ENCODE assay signal across 22 cellular contexts in the genomic region with DNA sequence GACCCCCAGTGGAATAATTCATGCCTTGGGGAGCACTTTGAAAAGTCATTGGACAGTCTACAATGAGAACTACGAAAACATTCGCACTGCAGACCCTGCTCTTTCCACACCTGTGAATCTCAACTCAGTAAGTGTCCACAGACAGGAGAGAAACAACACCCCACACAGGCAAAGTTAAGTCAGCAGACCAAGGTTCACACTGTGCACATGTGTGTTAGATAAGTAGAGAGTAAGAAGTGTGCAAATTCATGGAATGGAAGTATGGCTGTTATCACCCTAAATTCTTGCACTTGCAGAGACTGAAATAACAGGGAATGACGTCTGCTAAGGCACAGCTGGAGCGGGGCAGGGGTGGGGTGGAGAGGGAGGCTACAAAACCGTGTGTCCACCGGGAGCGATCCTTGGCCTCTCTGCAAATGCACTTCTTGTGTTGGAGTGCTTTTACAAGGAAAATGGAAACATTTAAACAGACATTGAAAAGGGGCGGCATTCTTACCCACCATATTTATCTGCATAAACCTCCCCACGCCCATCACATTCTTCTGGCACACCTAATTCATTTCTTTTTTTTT. TPM values are rescaled to one million over a fixed set of nuclear protein-coding genes. Genes with fewer than 3 reads are reported as not detected.
DNase-seq lines count a peak whose midpoint lies in the region; ATAC-seq, FAIRE-seq and TF ChIP-seq lines count a peak whose summit lies in the region.
"Had no signal": no experiment of that assay in that cellular context is flagged by ENCODE, and none has a peak within 500 bp of the region (broad histone marks: within the 10 kb centered on the region; RNA-seq: fewer than 3 reads in every experiment).

No MANE protein-coding gene starts in this region.

- POLR2A ChIA-PET in A549 (lab: Yijun Ruan, JAX): interaction anchor here (0.6 kb wide), 1 partner anchor 73 kb away, joined by 5 read pairs; no protein-coding TSS in a partner anchor
- POLR2A ChIA-PET in CD4-positive, alpha-beta memory T cell (lab: Charles Lee; ENCODE audit: partially characterized antibody): no interaction called here

- no peak for ATAC-seq in A549
- ATAC-seq in activated CD8-positive, alpha-beta memory T cell treated with anti-CD3 and anti-CD28 coated beads, Interleukin-2, amount 10 ng/mL, durations not matched to agents 7 days and 5 days: no peak

- H3K27ac Mint-ChIP-seq in activated CD8-positive, alpha-beta memory T cell treated with anti-CD3 and anti-CD28 coated beads, Interleukin-2, amount 10 ng/mL, durations not matched to agents 7 days and 5 days: no peak overlapping the region
- H3K27ac Mint-ChIP-seq in CD4-positive, alpha-beta memory T cell: no peak overlapping the region
- H3K27ac Mint-ChIP-seq: immature natural killer cell, nephron progenitor cell had no signal

- 83% methylated on average over 9 of the region's 9 CpGs for WGBS in A549 (ENCODE audit: missing lambda C conversion rate)
- WGBS in hepatocyte (ENCODE audit: low lambda C conversion rate, missing lambda C conversion rate): 57% methylated on average over 9 of the region's 9 CpGs
- 28 to 58% (median 47%) methylated on average over 9 of the region's 9 CpGs for WGBS in small intestine, 3 donors

- no peak overlapping the region for H2AFZ ChIP-seq in hepatocyte

- no peaks in the 10 kb centered on the region for H3K27me3 ChIP-seq in hepatocyte
- H3K27me3 ChIP-seq in small intestine (ENCODE audit: control insufficient read depth in 2 of 2, insufficient read depth in 2 of 2, low read length in 2 of 2): no peaks in the 10 kb centered on the region
- H3K27me3 ChIP-seq in CD4-positive, alpha-beta memory T cell (ENCODE audit: insufficient read depth, low read length): no peaks in the 10 kb centered on the region

- no peaks in the 10 kb centered on the region for H3K36me3 ChIP-seq in hepatocyte (replicated peaks; ENCODE audit: insufficient read depth, low read depth)
- no peaks in the 10 kb centered on the region for H3K36me3 ChIP-seq in small intestine (ENCODE audit: control insufficient read depth in 2 of 2, insufficient read depth in 2 of 2, low read length in 2 of 2)
- H3K36me3 ChIP-seq in CD4-positive, alpha-beta memory T cell (ENCODE audit: insufficient read depth, low read length): no peaks in the 10 kb centered on the region

- H3K4me1 ChIP-seq in A549 (peaks cover 89% of the 10 kb centered on the region), hepatocyte (ENCODE audit: insufficient read depth) (peaks cover 42% of the 10 kb centered on the region), small intestine (ENCODE audit: control insufficient read depth in 2 of 2, insufficient read depth in 1 of 2, low read depth in 1 of 2, low read length in 1 of 2) (peaks cover 2 to 9% of the 10 kb centered on the region in 2 donors)
- H3K4me1 ChIP-seq in CD4-positive, alpha-beta memory T cell (ENCODE audit: insufficient read depth, low read length): no peaks in the 10 kb centered on the region

- TF ChIP-seq RAD21 in A549 (conservative IDR thresholded peaks at IDR 0.05 in 1 of 2, IDR thresholded peaks at IDR 0.05 in 1 of 2): no peak

- no peak for TF ChIP-seq POLR2A in A549 (IDR thresholded peaks at IDR 0.05; ENCODE audit: low read length)

- H3K27me3 Mint-ChIP-seq in activated CD8-positive, alpha-beta memory T cell treated with anti-CD3 and anti-CD28 coated beads, Interleukin-2, amount 10 ng/mL, durations not matched to agents 7 days and 5 days: no peaks in the 10 kb centered on the region
- H3K27me3 Mint-ChIP-seq in CD4-positive, alpha-beta memory T cell: no peaks in the 10 kb centered on the region
- H3K27me3 Mint-ChIP-seq: CD4-positive, CD25-positive, alpha-beta regulatory T cell; memory B cell had no signal

- peaks cover 98% of the 10 kb centered on the region for H3K79me2 ChIP-seq in hepatocyte

- DNase-seq in A549 (ENCODE audit: low read depth in 1 of 2, low spot score in 1 of 2) (no peak), astrocyte of the hippocampus (ENCODE audit: low read depth, low spot score) (peak; percentile 49), hepatocyte (ENCODE audit: low spot score) (peak; percentile 55), small intestine (peak; percentile 78), globus pallidus (ENCODE audit: low spot score) (no peak), NCI-H1092 (lab: John Stamatoyannopoulos, UW) (no peak)
- DNase-seq in activated CD8-positive, alpha-beta memory T cell treated with anti-CD3 and anti-CD28 coated beads, Interleukin-2, amount 10 ng/mL, durations not matched to agents 7 days and 5 days: no peak
- DNase-seq in CD4-positive, alpha-beta memory T cell: no peak
- DNase-seq: 8988T; activated CD4-positive, alpha-beta T cell treated with anti-CD3 and anti-CD28 coated beads for 4 hours; activated CD8-positive, alpha-beta memory T cell treated with anti-CD3 and anti-CD28 coated beads, Interleukin-2, amount 50 U/mL, for 4 hours; CD4-positive, CD25-positive, alpha-beta regulatory T cell; DMS53; glutamatergic neuron; immature natural killer cell; KBM-7; NCI-H2081; NCI-H524 treated with DMSO at 0.1 percent for 48 hours; nephron progenitor cell; stimulated activated CD4-positive, alpha-beta T cell treated with anti-CD3 and anti-CD28 coated beads, Interleukin-2, amount 100 ng/mL, for 24 hours had no signal

- H3K4me3 ChIP-seq in A549 (no peak overlapping the region), hepatocyte (no peak overlapping the region), small intestine (ENCODE audit: low read depth in 1 of 2, low read length in 2 of 2) (no peak overlapping the region)
- H3K4me3 ChIP-seq in CD4-positive, alpha-beta memory T cell (ENCODE audit: low read length in 2 of 2): no peak overlapping the region
- H3K4me3 ChIP-seq: SK-N-MC had no signal

- peaks cover 3% of the 10 kb centered on the region for H4K20me1 ChIP-seq in hepatocyte (ENCODE audit: insufficient read depth, poor library complexity, severe bottlenecking)

- H3K27ac ChIP-seq in A549 (peak overlapping the region; percentile 2 to 70; a peak in 4 of 6 replicates), hepatocyte (peak overlapping the region; percentile 27), small intestine (ENCODE audit: low read depth in 1 of 2, low read length in 1 of 2) (peak overlapping the region in 1 of 2 donors; percentile 47)
- no peak overlapping the region for H3K27ac ChIP-seq in CD4-positive, alpha-beta memory T cell (ENCODE audit: low read depth, low read length)
- H3K27ac ChIP-seq: SK-N-MC had no signal

- peaks cover 5% of the 10 kb centered on the region for H3K9me3 Mint-ChIP-seq in activated CD8-positive, alpha-beta memory T cell treated with anti-CD3 and anti-CD28 coated beads, Interleukin-2, amount 10 ng/mL, durations not matched to agents 7 days and 5 days (ENCODE audit: low read depth)
- peaks cover 0 to 7% (median 0%) of the 10 kb centered on the region in 8 donors for H3K9me3 Mint-ChIP-seq in CD4-positive, alpha-beta memory T cell
- H3K9me3 Mint-ChIP-seq: memory B cell had no signal

- no peak for TF ChIP-seq CTCF in A549 (IDR thresholded peaks at IDR 0.05)
- TF ChIP-seq CTCF in hepatocyte (IDR thresholded peaks at IDR 0.05; ENCODE audit: poor library complexity): no peak

- H3K4me3 Mint-ChIP-seq in activated CD8-positive, alpha-beta memory T cell treated with anti-CD3 and anti-CD28 coated beads, Interleukin-2, amount 10 ng/mL, durations not matched to agents 7 days and 5 days: no peak overlapping the region
- no peak overlapping the region for H3K4me3 Mint-ChIP-seq in CD4-positive, alpha-beta memory T cell
- H3K4me3 Mint-ChIP-seq: CD4-positive, CD25-positive, alpha-beta regulatory T cell; immature natural killer cell; memory B cell; nephron progenitor cell had no signal

- H3K4me1 Mint-ChIP-seq in activated CD8-positive, alpha-beta memory T cell treated with anti-CD3 and anti-CD28 coated beads, Interleukin-2, amount 10 ng/mL, durations not matched to agents 7 days and 5 days: no peaks in the 10 kb centered on the region
- H3K4me1 Mint-ChIP-seq in CD4-positive, alpha-beta memory T cell: no peaks in the 10 kb centered on the region
- H3K4me1 Mint-ChIP-seq: immature natural killer cell had no signal

- no peak for TF ChIP-seq EP300 in A549 (IDR thresholded peaks at IDR 0.05)

- FAIRE-seq in A549 (lab: Jason Lieb, UNC) (no peak), small intestine (lab: Jason Lieb, UNC) (no peak)

- intact Hi-C loops in CD4-positive, alpha-beta memory T cell (cut with micrococcal nuclease): no loop called here

- H3K4me2 ChIP-seq in A549: 0 out of 3 replicates have a peak overlapping the region, but pooled peaks have one; percentile 11
- H3K4me2 ChIP-seq in hepatocyte: peak overlapping the region; percentile 31

- CTCF ChIA-PET in A549 (lab: Yijun Ruan, JAX): interaction anchor here (1.2 kb wide), 1 partner anchor 268 kb away, joined by 4 read pairs; no protein-coding TSS in a partner anchor
- CTCF ChIA-PET in activated CD8-positive, alpha-beta memory T cell treated with anti-CD3 and anti-CD28 coated beads, Interleukin-2, amount 10 ng/mL, durations not matched to agents 7 days and 5 days (lab: Charles Lee): no interaction called here
- CTCF ChIA-PET in CD4-positive, alpha-beta memory T cell (lab: Charles Lee; ENCODE audit: partially characterized antibody): no interaction called here

- H3K36me3 Mint-ChIP-seq in activated CD8-positive, alpha-beta memory T cell treated with anti-CD3 and anti-CD28 coated beads, Interleukin-2, amount 10 ng/mL, durations not matched to agents 7 days and 5 days: no peaks in the 10 kb centered on the region
- no peaks in the 10 kb centered on the region for H3K36me3 Mint-ChIP-seq in CD4-positive, alpha-beta memory T cell
- H3K36me3 Mint-ChIP-seq: CD4-positive, CD25-positive, alpha-beta regulatory T cell; immature natural killer cell had no signal

- H3K9me3 ChIP-seq in A549: no peaks in the 10 kb centered on the region
- no peaks in the 10 kb centered on the region for H3K9me3 ChIP-seq in hepatocyte (ENCODE audit: low read depth)
- no peaks in the 10 kb centered on the region for H3K9me3 ChIP-seq in small intestine (ENCODE audit: control insufficient read depth, low read depth)
- H3K9me3 ChIP-seq in CD4-positive, alpha-beta memory T cell (ENCODE audit: control insufficient read depth in 1 of 2, low read length in 2 of 2): no peaks in the 10 kb centered on the region

- no peaks in the 10 kb centered on the region for H3K9me2 ChIP-seq in hepatocyte (replicated peaks; ENCODE audit: insufficient read depth)

RNA-seq across cellular contexts. Expression of a gene that starts 30.3 kb away (rescaled TPM):
- 134 and 137 TPM in 2 replicates for polyA plus RNA-seq in A549 (2011; rRNA removed)
- 80.9 and 113 TPM in 2 replicates for polyA plus RNA-seq in A549 (2012; cell fraction: cytosol; rRNA removed)
- 217 and 283 TPM in 2 replicates for polyA plus RNA-seq in A549 (2012; cell fraction: nucleus; rRNA removed)
- polyA plus RNA-seq in A549 (2017; fragmentation: RNase III; extraction: RNeasy Plus Mini Kit Qiagen cat#74134 plus additional on column Dnase treatment): 107 to 122 TPM (median 107 TPM) in 3 replicates
- 438 and 510 TPM in 2 replicates for polyA minus RNA-seq in A549 (2011; rRNA and poly(A)+ RNA removed)
- 64.5 and 73.3 TPM in 2 replicates for total RNA-seq in hepatocyte
- 30.0 and 30.7 TPM in 2 replicates for polyA plus RNA-seq in hepatocyte
- polyA plus RNA-seq in small intestine: 10 to 100 TPM; 17.2 to 29.7 (median 24.9) TPM
- total RNA-seq in activated CD8-positive, alpha-beta memory T cell treated with anti-CD3 and anti-CD28 coated beads, Interleukin-2, amount 10 ng/mL, durations not matched to agents 7 days and 5 days: 1 to 10 TPM in 1 of 2 experiments, under 1 TPM in 1; 0.23 to 2.6 TPM
- total RNA-seq in CD4-positive, alpha-beta memory T cell: 1 to 10 TPM; 1.3 to 3.2 TPM
- under 1 TPM in 1 of 2 donors, not detected in 1; 0.11 TPM for polyA plus RNA-seq in CD4-positive, alpha-beta memory T cell
- polyA plus RNA-seq: CD4-positive, CD25-positive, alpha-beta regulatory T cell had no signal

Comparison
In these comparisons a context has a peak if more than half of its experiments do, and no peak if none do; other contexts are left out.
1. DNase-seq: peak in astrocyte of the hippocampus (single experiment), hepatocyte (single experiment) and small intestine (single experiment); none in A549 (0 of 2), globus pallidus (single experiment), NCI-H1092 (single experiment), activated CD8-positive, alpha-beta memory T cell treated with anti-CD3 and anti-CD28 coated beads, Interleukin-2, amount 10 ng/mL, durations not matched to agents 7 days and 5 days (single experiment) and CD4-positive, alpha-beta memory T cell (0 of 5).
2. RNA of a gene that starts 30.3 kb away (polyA plus RNA-seq): 80.9 to 283 TPM in A549, 30.0 to 30.7 TPM in hepatocyte and 17.2 to 29.7 TPM in small intestine; 0.11 TPM in CD4-positive, alpha-beta memory T cell; every median in the first group is over 10 times any median in the second.